8 cellular contexts compared by ENCODE assay signal in genomic region chr13:100673831-100674362, GRCh38. TPM values are rescaled to one million over a fixed set of nuclear protein-coding genes. Genes with fewer than 3 reads are reported as not detected.
A peak's percentile ranks its signal among the peaks of the same experiment; 100 is the strongest.
DNase-seq lines count a peak whose midpoint lies in the region; ATAC-seq, FAIRE-seq and TF ChIP-seq lines count a peak whose summit lies in the region.

No MANE protein-coding gene starts in this region.

- DNase-seq in A549 (ENCODE audit: low read depth in 1 of 2, low spot score in 1 of 2): peak; percentile 61 to 63
- DNase-seq in GM18507 (ENCODE audit: extremely low spot score, insufficient read length, low read depth): peak; percentile 28
- peak; percentile 75 for DNase-seq in NCI-H2107 treated with DMSO at 0.1 percent for 48 hours (lab: John Stamatoyannopoulos, UW; ENCODE audit: unreplicated experiment)
- DNase-seq in activated CD4-positive, alpha-beta memory T cell treated with anti-CD3 and anti-CD28 coated beads for 36 hours: peak; percentile 56
- peak; percentile 30 to 36 (median 31) for DNase-seq in effector memory CD8-positive, alpha-beta T cell
- peak in 1 of 2 donors; percentile 15 for DNase-seq in memory B cell (ENCODE audit: low spot score in 2 of 2)
- DNase-seq in stimulated activated CD8-positive, alpha-beta memory T cell treated with anti-CD3 and anti-CD28 coated beads, Interleukin-15, amount 100 ng/mL, for 1 hour (ENCODE audit: low read depth): peak; percentile 6

- H3K4me3 ChIP-seq in A549: peak overlapping the region; percentile 73

- no peak for TF ChIP-seq POLR2A in A549 (IDR thresholded peaks at IDR 0.05; ENCODE audit: low read length)

- no peak for TF ChIP-seq CTCF in A549 (IDR thresholded peaks at IDR 0.05)

- peaks cover 10% of the 10 kb centered on the region; the same call in 2 of the 3 replicates for H3K4me1 ChIP-seq in A549

- H3K36me3 Mint-ChIP-seq in activated CD4-positive, alpha-beta memory T cell treated with anti-CD3 and anti-CD28 coated beads for 36 hours: no peaks in the 10 kb centered on the region
- H3K36me3 Mint-ChIP-seq in effector memory CD8-positive, alpha-beta T cell (ENCODE audit: insufficient read depth): peaks cover 11% of the 10 kb centered on the region
- no peaks in the 10 kb centered on the region for H3K36me3 Mint-ChIP-seq in memory B cell

- no peak for TF ChIP-seq RAD21 in A549 (conservative IDR thresholded peaks at IDR 0.05 in 1 of 2, IDR thresholded peaks at IDR 0.05 in 1 of 2)

- CTCF ChIA-PET in A549 (lab: Yijun Ruan, JAX): interaction anchor here (2.1 kb wide), 1 partner anchor 9 kb away, joined by 15 read pairs; no protein-coding TSS in a partner anchor
- CTCF ChIA-PET in activated CD4-positive, alpha-beta memory T cell treated with anti-CD3 and anti-CD28 coated beads for 36 hours (lab: Charles Lee): interaction anchor here (0.6 to 1.9 kb wide), 6 partner anchors 34 to 1021 kb away, joined by 3 to 5 read pairs (median 4); no protein-coding TSS in a partner anchor

- POLR2A ChIA-PET in A549 (lab: Yijun Ruan, JAX): interaction anchor here (0.6 to 1.6 kb wide), 2 partner anchors 9 to 693 kb away, joined by 9 to 13 read pairs; partner anchors contain the start of gene ZIC2
- POLR2A ChIA-PET in activated CD4-positive, alpha-beta memory T cell treated with anti-CD3 and anti-CD28 coated beads for 36 hours (lab: Charles Lee): interaction anchor here (1.8 kb wide), 1 partner anchor 86 kb away, joined by 6 read pairs; no protein-coding TSS in a partner anchor

- ATAC-seq in A549 (peak; percentile 42 to 78), HG02943 (IDR thresholded peaks at IDR 0.05; ENCODE audit: low read depth, unreplicated experiment) (peak; percentile 12), memory B cell (ENCODE audit: low read depth) (no peak)
- ATAC-seq in effector memory CD8-positive, alpha-beta T cell (replicated peaks): peak; percentile 24

- no peaks in the 10 kb centered on the region for H3K9me3 ChIP-seq in A549

- peaks cover 5% of the 10 kb centered on the region for H3K27me3 Mint-ChIP-seq in activated CD4-positive, alpha-beta memory T cell treated with anti-CD3 and anti-CD28 coated beads for 36 hours
- H3K27me3 Mint-ChIP-seq in effector memory CD8-positive, alpha-beta T cell: no peaks in the 10 kb centered on the region
- H3K27me3 Mint-ChIP-seq in memory B cell: no peaks in the 10 kb centered on the region

- peak overlapping the region; percentile 89 for H3K4me2 ChIP-seq in A549

- WGBS in A549 (ENCODE audit: missing lambda C conversion rate): 7% methylated on average over 10 of the region's 50 CpGs

- H3K4me1 Mint-ChIP-seq in activated CD4-positive, alpha-beta memory T cell treated with anti-CD3 and anti-CD28 coated beads for 36 hours (ENCODE audit: low read depth): peaks cover 21% of the 10 kb centered on the region
- peaks cover 23 to 26% of the 10 kb centered on the region in 2 donors for H3K4me1 Mint-ChIP-seq in effector memory CD8-positive, alpha-beta T cell (ENCODE audit: low read depth in 2 of 2)
- peaks cover 20% of the 10 kb centered on the region for H3K4me1 Mint-ChIP-seq in memory B cell

- H3K27ac Mint-ChIP-seq in activated CD4-positive, alpha-beta memory T cell treated with anti-CD3 and anti-CD28 coated beads for 36 hours: peak overlapping the region; percentile 86
- peak overlapping the region; percentile 83 to 95 for H3K27ac Mint-ChIP-seq in effector memory CD8-positive, alpha-beta T cell
- peak overlapping the region; percentile 68 for H3K27ac Mint-ChIP-seq in memory B cell

- H3K27ac ChIP-seq in A549: peak overlapping the region; percentile 92 to 98

- FAIRE-seq in A549 (lab: Jason Lieb, UNC) (no peak), GM18507 (lab: Jason Lieb, UNC) (no peak)

- intact Hi-C loops in activated CD4-positive, alpha-beta memory T cell treated with anti-CD3 and anti-CD28 coated beads for 36 hours (cut with micrococcal nuclease): loop anchor here (1.0 to 10.0 kb wide), 2 partner anchors 86 to 1449 kb away; partner anchors contain the start of gene GGACT

- TF ChIP-seq EP300 in A549 (IDR thresholded peaks at IDR 0.05): no peak

- H3K4me3 Mint-ChIP-seq in activated CD4-positive, alpha-beta memory T cell treated with anti-CD3 and anti-CD28 coated beads for 36 hours: peak overlapping the region; percentile 82
- peak overlapping the region; percentile 92 to 96 for H3K4me3 Mint-ChIP-seq in effector memory CD8-positive, alpha-beta T cell
- H3K4me3 Mint-ChIP-seq in memory B cell: peak overlapping the region; percentile 91

- no peaks in the 10 kb centered on the region for H3K9me3 Mint-ChIP-seq in activated CD4-positive, alpha-beta memory T cell treated with anti-CD3 and anti-CD28 coated beads for 36 hours
- H3K9me3 Mint-ChIP-seq in effector memory CD8-positive, alpha-beta T cell: no peaks in the 10 kb centered on the region
- H3K9me3 Mint-ChIP-seq in memory B cell: no peaks in the 10 kb centered on the region

TF ChIP-seq in A549, 52 proteins besides CTCF, POLR2A, EP300 and RAD21:
- TF ChIP-seq FOSL2 (IDR thresholded peaks at IDR 0.05) (peak; percentile 38; the same call in 1 of the 2 replicates), FOSL2 (CRISPR knock-in tag; IDR thresholded peaks at IDR 0.05) (peak; percentile 68), NPAS2 (CRISPR knock-in tag; IDR thresholded peaks at IDR 0.05; ENCODE audit: borderline replicate concordance) (no peak)

RNA-seq across cellular contexts. Expression of gene TMTC4, which starts 0.7 kb away (rescaled TPM):
- 17.5 and 19.2 TPM in 2 replicates for polyA plus RNA-seq in A549 (2011; rRNA removed)
- polyA plus RNA-seq in A549 (2012; cell fraction: cytosol; rRNA removed): 11.2 and 14.0 TPM in 2 replicates
- polyA plus RNA-seq in A549 (2012; cell fraction: nucleus; rRNA removed): 18.4 and 23.3 TPM in 2 replicates
- 10.7 to 15.6 TPM (median 13.8 TPM) in 3 replicates for polyA plus RNA-seq in A549 (2017; fragmentation: RNase III; extraction: RNeasy Plus Mini Kit Qiagen cat#74134 plus additional on column Dnase treatment)
- 19.2 and 21.1 TPM in 2 replicates for polyA minus RNA-seq in A549 (2011; rRNA and poly(A)+ RNA removed)
- total RNA-seq in activated CD4-positive, alpha-beta memory T cell treated with anti-CD3 and anti-CD28 coated beads for 36 hours: 10 to 100 TPM; 14.4 to 14.7 TPM
